Comparison of ENCODE assay signal across 8 cellular contexts in genomic region chr1:180154325-180155201, GRCh38. TPM values are rescaled to one million over a fixed set of nuclear protein-coding genes. Genes with fewer than 3 reads are reported as not detected.
DNase-seq lines count a peak whose midpoint lies in the region; ATAC-seq and TF ChIP-seq lines count a peak whose summit lies in the region.

A gene with protein sequence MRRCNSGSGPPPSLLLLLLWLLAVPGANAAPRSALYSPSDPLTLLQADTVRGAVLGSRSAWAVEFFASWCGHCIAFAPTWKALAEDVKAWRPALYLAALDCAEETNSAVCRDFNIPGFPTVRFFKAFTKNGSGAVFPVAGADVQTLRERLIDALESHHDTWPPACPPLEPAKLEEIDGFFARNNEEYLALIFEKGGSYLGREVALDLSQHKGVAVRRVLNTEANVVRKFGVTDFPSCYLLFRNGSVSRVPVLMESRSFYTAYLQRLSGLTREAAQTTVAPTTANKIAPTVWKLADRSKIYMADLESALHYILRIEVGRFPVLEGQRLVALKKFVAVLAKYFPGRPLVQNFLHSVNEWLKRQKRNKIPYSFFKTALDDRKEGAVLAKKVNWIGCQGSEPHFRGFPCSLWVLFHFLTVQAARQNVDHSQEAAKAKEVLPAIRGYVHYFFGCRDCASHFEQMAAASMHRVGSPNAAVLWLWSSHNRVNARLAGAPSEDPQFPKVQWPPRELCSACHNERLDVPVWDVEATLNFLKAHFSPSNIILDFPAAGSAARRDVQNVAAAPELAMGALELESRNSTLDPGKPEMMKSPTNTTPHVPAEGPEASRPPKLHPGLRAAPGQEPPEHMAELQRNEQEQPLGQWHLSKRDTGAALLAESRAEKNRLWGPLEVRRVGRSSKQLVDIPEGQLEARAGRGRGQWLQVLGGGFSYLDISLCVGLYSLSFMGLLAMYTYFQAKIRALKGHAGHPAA (plus strand): TSS chr1:180154869. CDS start chr1:180154908, 39 bp downstream.

- peaks cover 0 to 46% of the 10 kb centered on the region in 2 donors for H3K4me1 ChIP-seq in right atrium auricular region
- no peaks in the 10 kb centered on the region for H3K4me1 ChIP-seq in uterus

- TF ChIP-seq CTCF in right atrium auricular region (IDR thresholded peaks at IDR 0.05) (peak; percentile 16 to 44), uterus (IDR thresholded peaks at IDR 0.05) (peak in 3 of 4 experiments; percentile 35 to 42 (median 41))

- H3K4me3 ChIP-seq in right atrium auricular region (peak within 1 kb of the TSS; percentile 78 to 84), uterus (peak within 1 kb of the TSS; percentile 80 to 85)

- peak; percentile 76 to 90 for TF ChIP-seq POLR2A in uterus (IDR thresholded peaks at IDR 0.05)

- H3K9me3 ChIP-seq in right atrium auricular region = no peaks in the 10 kb centered on the region
- no peaks in the 10 kb centered on the region for H3K9me3 ChIP-seq in uterus

- DNase-seq in NCI-H146 treated with DMSO at 0.1 percent for 48 hours (lab: John Stamatoyannopoulos, UW; ENCODE audit: unreplicated experiment) (peak; percentile 44), anterior cingulate cortex (lab: John Stamatoyannopoulos, UW) (peak; percentile 63 to 96 (median 90)), right atrium auricular region (ENCODE audit: low spot score) (peak; percentile 91), putamen (ENCODE audit: low spot score) (peak; percentile 89), uterus (peak; percentile 87 to 89)

- intact Hi-C loops in T-helper 2 cell treated with Interferon-gamma antibody and Interleukin-4, amounts not matched to agents 100 ng/mL and 5 ng/mL, for 36 hours (cut with micrococcal nuclease) = loop anchor here (1.0 to 10.0 kb wide), 9 partner anchors 14 to 1427 kb away; partner anchors contain the start of genes CEP350, RALGPS2, TOR1AIP1 and XPR1
- intact Hi-C loops in uterus (cut with DNase I; ENCODE audit: low total_unique reads) = no loop called here

- no peaks in the 10 kb centered on the region for H3K27me3 ChIP-seq in right atrium auricular region
- no peaks in the 10 kb centered on the region for H3K27me3 ChIP-seq in uterus

- H3K36me3 ChIP-seq in right atrium auricular region (no peaks in the 10 kb centered on the region), uterus (no peaks in the 10 kb centered on the region)

- peak; percentile 91 for ATAC-seq in GM18498 (IDR thresholded peaks at IDR 0.05; ENCODE audit: unreplicated experiment)
- ATAC-seq in HG02870 (IDR thresholded peaks at IDR 0.05; ENCODE audit: unreplicated experiment) = peak; percentile 84

- H3K27ac ChIP-seq in right atrium auricular region (peak within 1 kb of the TSS; percentile 84 to 97), uterus (peak within 1 kb of the TSS; percentile 94 to 97)

RNA-seq across cellular contexts. Expression of the gene that starts here (rescaled TPM):
- total RNA-seq in T-helper 2 cell treated with Interferon-gamma antibody and Interleukin-4, amounts not matched to agents 100 ng/mL and 5 ng/mL, for 36 hours = 28.2 and 28.6 TPM in 2 replicates
- total RNA-seq in right atrium auricular region (100 to 1,000 TPM; 199 to 332 TPM), uterus (10 to 100 TPM; 18.2 to 96.8 (median 57.7) TPM)

Comparison
In these comparisons a context has a peak if more than half of its experiments do, and no peak if none do; other contexts are left out.
1. Peak in every context shown above with its lines: DNase-seq, ATAC-seq, H3K4me3 ChIP-seq and H3K27ac ChIP-seq.